ENCODE assay signal across 8 cellular contexts in the genomic region with DNA sequence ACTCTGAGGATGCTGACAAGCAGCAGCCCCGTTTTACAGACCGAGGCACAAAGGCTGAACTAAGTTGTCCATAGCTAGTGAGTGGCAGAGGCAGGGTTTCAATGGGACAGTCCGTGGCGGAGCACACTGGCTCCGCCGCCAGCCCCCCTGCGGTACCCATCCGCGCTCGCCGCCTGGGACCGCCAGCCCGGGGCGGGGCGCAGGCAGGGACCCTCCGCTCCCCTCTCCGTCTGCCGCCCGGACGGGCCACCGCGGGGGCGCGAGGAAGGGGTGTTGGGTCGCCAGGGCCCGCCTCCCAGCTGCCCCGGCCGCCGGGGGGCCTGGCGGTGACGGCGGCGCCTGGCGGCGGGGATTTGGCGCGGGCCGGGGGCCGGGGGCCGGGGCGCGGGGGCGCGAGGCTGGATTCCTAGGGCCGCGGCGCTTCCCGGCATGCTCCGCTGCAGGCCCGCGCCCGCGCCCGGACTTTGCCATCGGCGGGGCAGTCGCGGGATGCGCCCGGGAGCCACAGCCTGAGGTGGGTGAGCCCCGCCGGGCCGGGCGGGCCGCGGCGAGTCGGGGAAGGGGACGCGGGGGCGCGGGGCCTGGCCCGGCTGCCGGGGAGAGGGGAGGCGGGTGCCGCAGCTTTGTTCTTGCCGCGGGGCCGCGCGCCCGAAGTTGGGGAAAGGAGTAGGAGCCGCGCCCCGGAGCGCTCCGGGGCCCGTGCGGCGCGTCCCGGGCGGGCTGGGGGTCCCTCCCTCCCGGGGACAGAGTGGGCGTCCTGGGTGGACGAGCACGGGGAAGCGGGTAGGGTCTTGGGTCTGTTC. TPM values are rescaled to one million over a fixed set of nuclear protein-coding genes. Genes with fewer than 3 reads are reported as not detected.
DNase-seq lines count a peak whose midpoint lies in the region; ATAC-seq and TF ChIP-seq lines count a peak whose summit lies in the region.

Gene TMEM98 (plus strand): TSS at position 430 of the 803 bp plus-strand sequence. CDS start 3,376 bp downstream, outside the sequence.

- peaks cover 11% of the 10 kb centered on the region for H3K4me1 ChIP-seq in ACC112 (ENCODE audit: control insufficient read depth, insufficient read depth, low read length, unreplicated experiment)

- H3K27ac Mint-ChIP-seq in activated naive CD8-positive, alpha-beta T cell = no peak within 1 kb of the TSS

- no peaks in the 10 kb centered on the region for H3K27me3 ChIP-seq in ACC112 (ENCODE audit: insufficient read depth, low read length)

- no peaks in the 10 kb centered on the region for H3K36me3 Mint-ChIP-seq in activated naive CD8-positive, alpha-beta T cell

- peak within 1 kb of the TSS; percentile 77 for H3K4me3 ChIP-seq in ACC112 (ENCODE audit: low read depth, low read length)

- ATAC-seq in HG03378 (IDR thresholded peaks at IDR 0.05; ENCODE audit: unreplicated experiment) (no peak), HG03039 (IDR thresholded peaks at IDR 0.05; ENCODE audit: unreplicated experiment) (no peak)

- H2AFZ ChIP-seq in ACC112 (ENCODE audit: low read length, unreplicated experiment) = peak within 1 kb of the TSS; percentile 92

- H3K27me3 Mint-ChIP-seq in activated naive CD8-positive, alpha-beta T cell = peaks cover 29% of the 10 kb centered on the region

- H3K27ac ChIP-seq in ACC112 (ENCODE audit: low read depth, low read length) = no peak within 1 kb of the TSS

- H3K9me3 Mint-ChIP-seq in activated naive CD8-positive, alpha-beta T cell (ENCODE audit: low read depth) = no peaks in the 10 kb centered on the region

- intact Hi-C loops in cardiac septum (cut with DNase I) = no loop called here

- peaks cover 4% of the 10 kb centered on the region; the same call in 1 of the 2 replicates for H3K36me3 ChIP-seq in ACC112 (ENCODE audit: insufficient read depth, low read length)

- peak; percentile 46 for DNase-seq in GM13976 (ENCODE audit: low spot score)
- no peak for DNase-seq in cardiac septum (ENCODE audit: low spot score)
- DNase-seq in nucleus accumbens (lab: John Stamatoyannopoulos, UW) = peak in 46 of 56 donors; percentile 9 to 83 (median 57)
- no peak for DNase-seq in cortex of kidney (lab: John Stamatoyannopoulos, UW)

- H3K4me3 Mint-ChIP-seq in activated naive CD8-positive, alpha-beta T cell = peak within 1 kb of the TSS; percentile 76

- in situ Hi-C loops in GM13976 (cut with MboI; ENCODE audit: low sequenced_read_pairs, unreplicated experiment) = no loop called here

- TF ChIP-seq CTCF in GM13976 (IDR thresholded peaks at IDR 0.05; ENCODE audit: borderline replicate concordance, control extremely low read depth, extremely low read depth, insufficient read depth, missing control alignments) = no peak

- peaks cover 8% of the 10 kb centered on the region for H3K79me2 ChIP-seq in ACC112 (ENCODE audit: control insufficient read depth, insufficient read depth, low read length, unreplicated experiment)

- peaks cover 2% of the 10 kb centered on the region for H3K4me1 Mint-ChIP-seq in activated naive CD8-positive, alpha-beta T cell (ENCODE audit: low read depth)

RNA-seq across cellular contexts. Expression of gene TMEM98, which starts in this region (rescaled TPM):
- 12.9 TPM for total RNA-seq in cardiac septum

Comparison
In these comparisons a context has a peak if more than half of its experiments do, and no peak if none do; other contexts are left out.
1. DNase-seq: peak in GM13976 (single experiment) and nucleus accumbens (46 of 56); none in cardiac septum (single experiment) and cortex of kidney (single experiment).